18 cellular contexts compared by ENCODE assay signal in genomic region chr9:126989847-126990821, GRCh38.
A peak's percentile ranks its signal among the peaks of the same experiment; 100 is the strongest.
DNase-seq lines count a peak whose midpoint lies in the region; ATAC-seq and TF ChIP-seq lines count a peak whose summit lies in the region.
"Had no signal": no experiment of that assay in that cellular context is flagged by ENCODE, and none has a peak within 500 bp of the region (broad histone marks: within the 10 kb centered on the region; RNA-seq: fewer than 3 reads in every experiment).

No MANE protein-coding gene starts in this region.

- peaks cover 76% of the 10 kb centered on the region for H3K27me3 Mint-ChIP-seq in CD4-positive, alpha-beta T cell

- POLR2A ChIA-PET in CD4-positive, alpha-beta T cell (lab: Charles Lee): no interaction called here

- DNase-seq in C1 segment of cervical spinal cord (lab: John Stamatoyannopoulos, UW): peak in 9 of 14 donors; percentile 10 to 72 (median 41)
- DNase-seq in left ventricle myocardium superior: peak; percentile 75
- DNase-seq in pons (ENCODE audit: low spot score): peak; percentile 38
- DNase-seq in CD4-positive, alpha-beta T cell: no peak
- DNase-seq in GM20000 (ENCODE audit: low spot score): no peak
- DNase-seq in suprapubic skin (ENCODE audit: low spot score in 2 of 2): no peak
- no peak for DNase-seq in SW480 (ENCODE audit: low spot score)
- DNase-seq: activated CD8-positive, alpha-beta memory T cell treated with anti-CD3 and anti-CD28 coated beads, Interleukin-2, amount 50 U/mL, for 4 hours; DMS79 treated with DMSO at 0.1 percent for 48 hours; effector memory CD4-positive, alpha-beta T cell; NCI-H1417; NCI-H69; SIG-M5; trophoblast cell had no signal

- WGBS in suprapubic skin: 78% methylated on average over 18 of the region's 19 CpGs

- H3K36me3 Mint-ChIP-seq in CD4-positive, alpha-beta T cell (ENCODE audit: low read depth): peaks cover 11% of the 10 kb centered on the region

- no peak for TF ChIP-seq CTCF in CD4-positive, alpha-beta T cell (IDR thresholded peaks at IDR 0.05)
- no peak for TF ChIP-seq CTCF in GM20000 (IDR thresholded peaks at IDR 0.05; ENCODE audit: extremely low read depth, missing control alignments)
- TF ChIP-seq CTCF in suprapubic skin (IDR thresholded peaks at IDR 0.05): no peak

- no peak overlapping the region for H3K27ac Mint-ChIP-seq in CD4-positive, alpha-beta T cell
- H3K27ac Mint-ChIP-seq: IgD-negative memory B cell had no signal

- peaks cover 6% of the 10 kb centered on the region for H3K9me3 ChIP-seq in CD4-positive, alpha-beta T cell (ENCODE audit: control insufficient read depth, low read length)
- H3K9me3 ChIP-seq in suprapubic skin: no peaks in the 10 kb centered on the region

- no peak for TF ChIP-seq POLR2A in suprapubic skin (IDR thresholded peaks at IDR 0.05)

- peak overlapping the region; percentile 5 for H3K27ac ChIP-seq in cingulate gyrus (ENCODE audit: low read depth, low read length)
- no peak overlapping the region for H3K27ac ChIP-seq in CD4-positive, alpha-beta T cell (ENCODE audit: low read depth, low read length)
- H3K27ac ChIP-seq in suprapubic skin: no peak overlapping the region
- H3K27ac ChIP-seq: skin epidermis had no signal

- H3K4me1 Mint-ChIP-seq in CD4-positive, alpha-beta T cell (ENCODE audit: low read depth): peaks cover 46% of the 10 kb centered on the region

- peaks cover 24% of the 10 kb centered on the region for H3K4me1 ChIP-seq in suprapubic skin
- H3K4me1 ChIP-seq: HAP-1 had no signal

- H3K4me3 ChIP-seq in suprapubic skin: no peak overlapping the region
- H3K4me3 ChIP-seq: HAP-1, skin epidermis had no signal

- no peak overlapping the region for H3K4me3 Mint-ChIP-seq in CD4-positive, alpha-beta T cell
- H3K4me3 Mint-ChIP-seq: IgD-negative memory B cell had no signal

- peak; percentile 78 for ATAC-seq in left ventricle myocardium superior
- ATAC-seq in CD4-positive, alpha-beta T cell (ENCODE audit: poor library complexity): no peak

- no peaks in the 10 kb centered on the region for H3K36me3 ChIP-seq in suprapubic skin
- H3K36me3 ChIP-seq: HAP-1 had no signal

- peaks cover 37% of the 10 kb centered on the region for H3K27me3 ChIP-seq in CD4-positive, alpha-beta T cell (ENCODE audit: control insufficient read depth, insufficient read depth, low read length)
- no peaks in the 10 kb centered on the region for H3K27me3 ChIP-seq in suprapubic skin

- CTCF ChIA-PET in CD4-positive, alpha-beta T cell (lab: Charles Lee): no interaction called here

- peaks cover 6% of the 10 kb centered on the region for H3K9me3 Mint-ChIP-seq in CD4-positive, alpha-beta T cell

- no peak for TF ChIP-seq EP300 in suprapubic skin (IDR thresholded peaks at IDR 0.05)

- intact Hi-C loops in left ventricle myocardium superior (cut with micrococcal nuclease): no loop called here
- intact Hi-C loops in CD4-positive, alpha-beta T cell (cut with DNase I, micrococcal nuclease): loop anchor here in 1 of 2 experiments (5.0 kb wide), 2 partner anchors 57 to 397 kb away; no protein-coding TSS in a partner anchor

Comparison
In these comparisons a context has a peak if more than half of its experiments do, and no peak if none do; other contexts are left out.
1. DNase-seq: peak in C1 segment of cervical spinal cord (9 of 14), left ventricle myocardium superior (single experiment) and pons (single experiment); none in CD4-positive, alpha-beta T cell (0 of 10), GM20000 (single experiment), suprapubic skin (0 of 2) and SW480 (single experiment).